7 cellular contexts compared by ENCODE assay signal in the genomic region with DNA sequence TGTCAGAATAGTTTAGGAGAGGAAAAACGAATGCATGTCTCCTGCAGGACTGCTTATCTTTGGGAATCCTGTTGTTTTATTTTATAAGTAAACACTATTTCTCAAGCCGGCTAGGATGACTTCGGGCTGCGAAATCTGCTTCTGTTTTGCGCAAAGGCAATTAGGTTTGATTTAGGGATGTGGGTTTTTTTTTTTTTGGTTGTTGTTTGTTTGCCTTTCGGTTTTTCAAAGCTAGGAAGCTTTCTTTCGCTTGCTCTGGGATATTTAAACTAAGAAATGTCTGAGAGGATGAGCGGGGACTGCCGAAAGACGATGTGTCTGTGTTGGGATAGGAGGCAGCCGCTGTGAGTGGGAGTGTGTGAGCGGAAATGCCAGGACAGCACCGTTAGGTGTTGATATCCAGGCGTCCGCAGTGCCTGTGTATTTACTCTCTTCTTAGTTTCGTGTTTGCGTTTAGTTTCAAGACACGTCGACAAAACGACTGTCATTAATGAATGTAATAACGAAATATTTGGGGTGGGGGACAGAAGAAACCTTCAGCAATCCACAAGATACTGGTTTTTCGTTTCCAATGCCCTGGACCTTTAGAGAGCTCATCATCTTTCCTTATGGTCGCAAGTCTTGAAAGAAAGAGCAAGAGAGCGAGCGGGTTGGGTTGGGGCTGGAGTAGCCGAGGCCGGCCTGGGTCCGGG.
DNase-seq lines count a peak whose midpoint lies in the region; ATAC-seq and TF ChIP-seq lines count a peak whose summit lies in the region.

No MANE protein-coding gene starts in this region.

- H3K9me3 ChIP-seq in effector memory CD4-positive, alpha-beta T cell (ENCODE audit: control insufficient read depth, low read length) = no peaks in the 10 kb centered on the region

- TF ChIP-seq CTCF in GM13977 (IDR thresholded peaks at IDR 0.05; ENCODE audit: extremely low read depth, insufficient read depth, missing control alignments) (no peak), retinal pigment epithelial cell (conservative IDR thresholded peaks at IDR 0.05; ENCODE audit: low read depth, low read length) (no peak)

- no peak overlapping the region for H3K27ac ChIP-seq in effector memory CD4-positive, alpha-beta T cell (ENCODE audit: insufficient read depth, low read length, poor library complexity, severe bottlenecking)

- ATAC-seq in GM18873 (IDR thresholded peaks at IDR 0.05; ENCODE audit: low FRiP score, unreplicated experiment) = no peak
- no peak for ATAC-seq in GM21423 (IDR thresholded peaks at IDR 0.05; ENCODE audit: unreplicated experiment)

- peaks cover 81% of the 10 kb centered on the region for H3K27me3 ChIP-seq in effector memory CD4-positive, alpha-beta T cell (replicated peaks; ENCODE audit: control insufficient read depth, insufficient read depth, low read length, poor library complexity, severe bottlenecking)

- in situ Hi-C loops in GM13977 (cut with MboI; ENCODE audit: low pct_unique_long_range_greater_than_20kb, low sequenced_read_pairs, unreplicated experiment) = no loop called here

- H3K36me3 ChIP-seq in effector memory CD4-positive, alpha-beta T cell (ENCODE audit: control insufficient read depth, insufficient read depth, low read length) = no peaks in the 10 kb centered on the region

- peaks cover 59% of the 10 kb centered on the region for H3K4me1 ChIP-seq in effector memory CD4-positive, alpha-beta T cell (ENCODE audit: control insufficient read depth, insufficient read depth, low read length, poor library complexity, severe bottlenecking)

- DNase-seq in GM13977 (ENCODE audit: low spot score) = peak; percentile 60
- peak; percentile 30 to 65 for DNase-seq in NCI-H524 (lab: John Stamatoyannopoulos, UW)
- DNase-seq in effector memory CD4-positive, alpha-beta T cell = no peak
- DNase-seq in retinal pigment epithelial cell (ENCODE audit: low read depth) = no peak
- DNase-seq in putamen (ENCODE audit: low spot score) = no peak

- peak overlapping the region; percentile 31 for H3K4me3 ChIP-seq in effector memory CD4-positive, alpha-beta T cell (ENCODE audit: insufficient read depth, low read depth, low read length, poor library complexity, severe bottlenecking)
- peak overlapping the region; percentile 18 for H3K4me3 ChIP-seq in retinal pigment epithelial cell (ENCODE audit: low read length)

Comparison
In these comparisons a context has a peak if more than half of its experiments do, and no peak if none do; other contexts are left out.
1. DNase-seq: peak in GM13977 (single experiment) and NCI-H524 (2 of 2); none in effector memory CD4-positive, alpha-beta T cell (0 of 3), retinal pigment epithelial cell (single experiment) and putamen (single experiment).